8 cellular contexts compared by ENCODE assay signal in genomic region chr5:154520861-154521453, GRCh38. TPM values are rescaled to one million over a fixed set of nuclear protein-coding genes. Genes with fewer than 3 reads are reported as not detected.
DNase-seq lines count a peak whose midpoint lies in the region; ATAC-seq, FAIRE-seq and TF ChIP-seq lines count a peak whose summit lies in the region.

No MANE protein-coding gene starts in this region.

- no peak for TF ChIP-seq POLR2A in HepG2 (IDR thresholded peaks at IDR 0.05; ENCODE audit: insufficient read depth in 1 of 2, low read depth in 2 of 2, low read length in 2 of 2)

- H3K36me3 Mint-ChIP-seq in immature natural killer cell = no peaks in the 10 kb centered on the region

- peak; percentile 93 for TF ChIP-seq CTCF in LNCAP (IDR thresholded peaks at IDR 0.05)
- TF ChIP-seq CTCF in brain microvascular endothelial cell (IDR thresholded peaks at IDR 0.05; ENCODE audit: low read depth, low read length, missing control alignments) = peak; percentile 87
- TF ChIP-seq CTCF in HepG2 (CRISPR knock-in tag; IDR thresholded peaks at IDR 0.05) = peak; percentile 80
- no peak for TF ChIP-seq CTCF in omental fat pad (IDR thresholded peaks at IDR 0.05)

- DNase-seq in NCI-H2171 treated with DMSO at 0.1 percent for 48 hours (lab: John Stamatoyannopoulos, UW) (peak; percentile 20), NCI-H2171 (lab: John Stamatoyannopoulos, UW) (no peak), brain microvascular endothelial cell (no peak), HepG2 (ENCODE audit: low spot score) (peak; percentile 34), immature natural killer cell (no peak), omental fat pad (ENCODE audit: low spot score) (no peak)

- no peaks in the 10 kb centered on the region for H3K4me1 Mint-ChIP-seq in immature natural killer cell

- no peak for TF ChIP-seq EP300 in HepG2 (IDR thresholded peaks at IDR 0.05; ENCODE audit: low read depth in 2 of 2, low read length in 2 of 2)
- no peak for TF ChIP-seq EP300 in HepG2 (CRISPR knock-in tag; IDR thresholded peaks at IDR 0.05; ENCODE audit: borderline replicate concordance)

- H3K79me2 ChIP-seq in HepG2 (ENCODE audit: insufficient read depth, low read length) = no peaks in the 10 kb centered on the region

- H3K27ac Mint-ChIP-seq in immature natural killer cell = no peak overlapping the region

- FAIRE-seq in HepG2 (lab: Jason Lieb, UNC) = peak; percentile 28

- H3K27me3 Mint-ChIP-seq in immature natural killer cell (ENCODE audit: low read depth in 3 of 3) = peaks cover 5 to 8% (median 8%) of the 10 kb centered on the region in 3 donors

- intact Hi-C loops in HepG2 (cut with micrococcal nuclease; ENCODE audit: unreplicated experiment) = loop anchor here (1.0 kb wide), 1 partner anchor 89 kb away; no protein-coding TSS in a partner anchor

- BruUV-seq in HepG2 (replicated peaks; lab: Mats Ljungman, UMichigan) = no TSS peak

- no peaks in the 10 kb centered on the region for H4K20me1 ChIP-seq in HepG2 (ENCODE audit: insufficient read depth, low read length)

- 0 out of 2 replicates have a peak, but pooled peaks have one; percentile 30 for TF ChIP-seq RAD21 in HepG2 (CRISPR knock-in tag; IDR thresholded peaks at IDR 0.05)

- H3K4me1 ChIP-seq in HepG2 (ENCODE audit: insufficient read depth, low read length) = no peaks in the 10 kb centered on the region

- WGBS in HepG2 (ENCODE audit: low lambda C conversion rate) = 16% methylated on average over 7 of the region's 15 CpGs

- no peaks in the 10 kb centered on the region for H3K9me3 Mint-ChIP-seq in immature natural killer cell

- H2AFZ ChIP-seq in HepG2 (ENCODE audit: low read length) = no peak overlapping the region

- ATAC-seq in HepG2 (peak; percentile 81), HG03025 (IDR thresholded peaks at IDR 0.05; ENCODE audit: low FRiP score, unreplicated experiment) (no peak), omental fat pad (ENCODE audit: low FRiP score) (no peak)

- H3K9me3 ChIP-seq in HepG2 (ENCODE audit: low read length) = no peaks in the 10 kb centered on the region

- in situ Hi-C loops in brain microvascular endothelial cell (cut with HindIII; ENCODE audit: low pct_ligation_motif_present, low sequenced_read_pairs) (no loop called here), HepG2 (cut with HindIII; ENCODE audit: extremely low pct_ligation_motif_present, low pct_unique_long_range_greater_than_20kb) (loop anchor here (5.0 kb wide), 1 partner anchor 86 kb away; no protein-coding TSS in a partner anchor)

- H3K36me3 ChIP-seq in brain microvascular endothelial cell (replicated peaks) (no peaks in the 10 kb centered on the region), HepG2 (replicated peaks in 1 of 2; ENCODE audit: control insufficient read depth in 1 of 2, insufficient read depth in 2 of 2, low read length in 2 of 2) (no peaks in the 10 kb centered on the region)

- H3K27ac ChIP-seq in brain microvascular endothelial cell (no peak overlapping the region), HepG2 (ENCODE audit: extremely low read length, insufficient read depth, low read length) (no peak overlapping the region)

- POLR2A ChIA-PET in HepG2 (lab: Yijun Ruan, JAX) = no interaction called here

- H3K9ac ChIP-seq in HepG2 (ENCODE audit: insufficient read depth, low read depth, low read length) = no peak overlapping the region

- H3K27me3 ChIP-seq in brain microvascular endothelial cell (replicated peaks) (peaks cover 18% of the 10 kb centered on the region), HepG2 (ENCODE audit: control insufficient read depth in 1 of 2, insufficient read depth in 2 of 2, low read length in 2 of 2) (peaks cover 0 to 10% of the 10 kb centered on the region in 2 experiments; a peak in 2 of 5 replicates)

- 0 out of 2 replicates have a peak overlapping the region, but pooled peaks have one; percentile 26 for H3K4me2 ChIP-seq in HepG2 (ENCODE audit: low read depth, low read length)

- H3K4me3 ChIP-seq in brain microvascular endothelial cell (ENCODE audit: low read depth, low read length) = no peak overlapping the region
- H3K4me3 ChIP-seq in HepG2 (replicated peaks in 1 of 3; ENCODE audit: insufficient read depth in 1 of 3, low read depth in 2 of 3, low read length in 3 of 3) = no peak overlapping the region

- CTCF ChIA-PET in HepG2 (lab: Yijun Ruan, JAX; ENCODE audit: low intra/inter-chr PET ratio, low total read pairs) = interaction anchor here (2.4 kb wide), 1 partner anchor 89 kb away, joined by 12 read pairs; no protein-coding TSS in a partner anchor

- H3K4me3 Mint-ChIP-seq in immature natural killer cell = no peak overlapping the region

TF ChIP-seq in HepG2, 621 proteins besides CTCF, POLR2A, EP300 and RAD21:
- TF ChIP-seq BRD4 (CRISPR knock-in tag; IDR thresholded peaks at IDR 0.05) (no peak), SMC3 (IDR thresholded peaks at IDR 0.05; ENCODE audit: low read length) (peak; percentile 38; the same call in 1 of the 2 replicates), ZZZ3 (CRISPR knock-in tag; IDR thresholded peaks at IDR 0.05; ENCODE audit: borderline replicate concordance) (no peak), KDM2A (CRISPR knock-in tag; IDR thresholded peaks at IDR 0.05; ENCODE audit: borderline replicate concordance, low read depth) (peak; percentile 44; the same call in 1 of the 2 replicates), FOXA1 (IDR thresholded peaks at IDR 0.05) (no peak), FOXA1 (CRISPR knock-in tag; IDR thresholded peaks at IDR 0.05) (no peak), STAG1 (CRISPR knock-in tag; IDR thresholded peaks at IDR 0.05) (peak; percentile 46), ZNF20 (CRISPR knock-in tag; IDR thresholded peaks at IDR 0.05) (no peak), FOXC1 (CRISPR knock-in tag; IDR thresholded peaks at IDR 0.05; ENCODE audit: borderline replicate concordance) (no peak), SOX6 (IDR thresholded peaks at IDR 0.05) (no peak), SOX6 (CRISPR knock-in tag; IDR thresholded peaks at IDR 0.05) (0 out of 2 replicates have a peak, but pooled peaks have one; percentile 13), ZBTB34 (CRISPR knock-in tag; IDR thresholded peaks at IDR 0.05) (no peak), XRCC5 (optimal IDR thresholded peaks at IDR 0.05; ENCODE audit: low read length) (peak; percentile 72)

RNA-seq across cellular contexts. Expression of gene HAND1, which starts 42.9 kb away (rescaled TPM):
- total RNA-seq in HepG2 (2016; rRNA removed; fragmentation: Illumina TruSeq; extraction: Trizol) (not detected in 2 replicates), omental fat pad (1 to 10 TPM in 1 of 4 donors, under 1 TPM in 1, not detected in 2; 0.25 to 1.7 TPM)
- total RNA-seq in HepG2 (2016; cell fraction: cytosol; rRNA removed; fragmentation: Illumina TruSeq; extraction: Trizol; ENCODE audit: low read depth) = not detected in 2 replicates
- total RNA-seq in HepG2 (2016; cell fraction: insoluble cytoplasmic fraction; rRNA removed; fragmentation: Illumina TruSeq; extraction: Trizol) = not detected in 2 replicates
- total RNA-seq in HepG2 (2016; cell fraction: membrane; rRNA removed; fragmentation: Illumina TruSeq; extraction: Trizol) = not detected in 2 replicates
- total RNA-seq in HepG2 (2016; cell fraction: nucleus; rRNA removed; fragmentation: Illumina TruSeq; extraction: Trizol) = not detected in 2 replicates
- polyA plus RNA-seq in HepG2 (2011; rRNA removed) (not detected in 2 replicates), immature natural killer cell (not detected)
- not detected in 2 replicates for polyA plus RNA-seq in HepG2 (2011; cell fraction: cytosol; rRNA removed)
- not detected in 2 replicates for polyA plus RNA-seq in HepG2 (2011; cell fraction: nucleus; rRNA removed)
- polyA plus RNA-seq in HepG2 (2012) = not detected in 2 replicates
- not detected in 2 replicates for polyA plus RNA-seq in HepG2 (2016; cell fraction: cytosol; fragmentation: Illumina TruSeq; extraction: Trizol; ENCODE audit: low read depth)
- polyA plus RNA-seq in HepG2 (2016; cell fraction: insoluble cytoplasmic fraction; fragmentation: Illumina TruSeq; extraction: Trizol; ENCODE audit: low read depth) = not detected in 2 replicates
- not detected in 2 replicates for polyA plus RNA-seq in HepG2 (2016; cell fraction: membrane; fragmentation: Illumina TruSeq; extraction: Trizol; ENCODE audit: low read depth)
- not detected in 2 replicates for polyA plus RNA-seq in HepG2 (2016; cell fraction: nucleus; fragmentation: Illumina TruSeq; extraction: Trizol; ENCODE audit: insufficient read depth, low read depth)
- not detected in 2 replicates for polyA minus RNA-seq in HepG2 (2011; rRNA and poly(A)+ RNA removed; ENCODE audit: low replicate concordance)
- not detected in 2 replicates for polyA minus RNA-seq in HepG2 (2011; cell fraction: cytosol; rRNA and poly(A)+ RNA removed)
- not detected in 2 replicates for polyA minus RNA-seq in HepG2 (2011; cell fraction: nucleus; rRNA and poly(A)+ RNA removed)

Comparison
In these comparisons a context has a peak if more than half of its experiments do, and no peak if none do; other contexts are left out.
1. DNase-seq: peak in NCI-H2171 treated with DMSO at 0.1 percent for 48 hours (single experiment) and HepG2 (single experiment); none in NCI-H2171 (single experiment), brain microvascular endothelial cell (single experiment), immature natural killer cell (0 of 3) and omental fat pad (single experiment).
2. CTCF ChIP-seq: peak in LNCAP (single experiment), brain microvascular endothelial cell (single experiment) and HepG2 (single experiment); none in omental fat pad (0 of 3).